Comparison of ENCODE assay signal across 18 cellular contexts in the genomic region with DNA sequence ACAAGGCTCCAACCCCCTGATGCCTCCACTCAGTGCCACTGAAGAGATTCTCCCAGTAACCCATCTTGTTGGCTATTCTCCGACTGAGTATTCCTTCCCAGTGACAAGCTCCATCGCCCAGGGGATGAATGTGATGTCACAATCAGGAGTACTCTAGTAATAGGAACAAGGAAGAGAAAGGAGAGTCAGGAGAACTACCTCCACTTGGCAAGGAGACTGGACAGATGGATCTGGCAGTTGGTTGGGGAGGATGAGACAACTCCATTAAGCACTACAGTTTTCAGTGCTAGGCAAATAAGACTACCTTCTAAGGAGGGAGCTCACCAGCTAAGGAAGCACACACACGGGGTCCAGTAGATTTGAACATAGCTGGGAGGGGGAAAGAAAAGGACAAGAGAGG. TPM values are rescaled to one million over a fixed set of nuclear protein-coding genes. Genes with fewer than 3 reads are reported as not detected.
"Had no signal": no experiment of that assay in that cellular context is flagged by ENCODE, and none has a peak within 500 bp of the region (broad histone marks: within the 10 kb centered on the region; RNA-seq: fewer than 3 reads in every experiment).

No MANE protein-coding gene starts in this region.

- H3K27ac ChIP-seq: adrenal gland, right lobe of liver, transverse colon had no signal

- H3K27ac Mint-ChIP-seq: activated naive CD4-positive, alpha-beta T cell treated with anti-CD3 and anti-CD28 coated beads, Interleukin-2, amount 10 ng/mL, durations not matched to agents 7 days and 5 days; progenitor cell of endocrine pancreas; T-helper 2 cell treated with Interferon-gamma antibody and Interleukin-4, amounts not matched to agents 5 μg/mL and 100 μg/mL, for 36 hours had no signal

- H3K4me3 ChIP-seq: adrenal gland, right lobe of liver, smooth muscle cell, transverse colon had no signal

- H3K9me3 ChIP-seq: adrenal gland, right lobe of liver, transverse colon had no signal

- H3K9me3 Mint-ChIP-seq: activated naive CD4-positive, alpha-beta T cell treated with anti-CD3 and anti-CD28 coated beads, Interleukin-2, amount 10 ng/mL, durations not matched to agents 7 days and 5 days; T-helper 2 cell treated with Interferon-gamma antibody and Interleukin-4, amounts not matched to agents 5 μg/mL and 100 μg/mL, for 36 hours had no signal

- H3K27me3 ChIP-seq: adrenal gland, right lobe of liver, transverse colon had no signal

- H3K4me3 Mint-ChIP-seq: activated naive CD4-positive, alpha-beta T cell treated with anti-CD3 and anti-CD28 coated beads, Interleukin-2, amount 10 ng/mL, durations not matched to agents 7 days and 5 days; T-helper 2 cell treated with Interferon-gamma antibody and Interleukin-4, amounts not matched to agents 5 μg/mL and 100 μg/mL, for 36 hours had no signal

- ATAC-seq: activated CD4-positive, CD25-positive, alpha-beta regulatory T cell treated with anti-CD3 and anti-CD28 coated beads, Interleukin-2, amount 50 U/mL, for 24 hours; right lobe of liver; stimulated activated naive CD8-positive, alpha-beta T cell treated with anti-CD3 and anti-CD28 coated beads, Interleukin-15, Interleukin-2, amounts not matched to agents 100 U/mL and 50 U/mL, for 24 hours had no signal

- DNase-seq: activated CD4-positive, alpha-beta T cell treated with anti-CD3 and anti-CD28 coated beads, Interleukin-2, amount 50 U/mL, for 4 hours; activated naive CD4-positive, alpha-beta T cell treated with anti-CD3 and anti-CD28 coated beads, Interleukin-2, amount 10 ng/mL, durations not matched to agents 7 days and 5 days; activated T-cell treated with anti-CD3 and anti-CD28 coated beads for 4 hours; adrenal gland; cortex of kidney; effector CD4-positive, alpha-beta T cell; foreskin fibroblast; occipital lobe; right lobe of liver; stimulated activated CD4-positive, alpha-beta T cell treated with anti-CD3 and anti-CD28 coated beads, Interleukin-4, amount 100 ng/mL, for 4 hours; stimulated activated CD8-positive, alpha-beta memory T cell treated with anti-CD3 and anti-CD28 coated beads, Interleukin-4, amount 100 ng/mL, for 48 hours; stimulated activated naive CD8-positive, alpha-beta T cell treated with anti-CD3 and anti-CD28 coated beads, Interleukin-15, Interleukin-2, amounts not matched to agents 100 U/mL and 50 U/mL, for 24 hours; transverse colon had no signal

- H3K27me3 Mint-ChIP-seq: activated naive CD4-positive, alpha-beta T cell treated with anti-CD3 and anti-CD28 coated beads, Interleukin-2, amount 10 ng/mL, durations not matched to agents 7 days and 5 days; progenitor cell of endocrine pancreas had no signal

RNA-seq across cellular contexts. Expression of a gene that starts 13.4 kb away (rescaled TPM):
- total RNA-seq: lower leg skin, occipital lobe had no signal
- polyA plus RNA-seq: smooth muscle cell had no signal
